Comparison of ENCODE assay signal across 8 cellular contexts in genomic region chr9:133184971-133185370, GRCh38. TPM values are rescaled to one million over a fixed set of nuclear protein-coding genes. Genes with fewer than 3 reads are reported as not detected.
DNase-seq lines count a peak whose midpoint lies in the region; ATAC-seq and TF ChIP-seq lines count a peak whose summit lies in the region.

No MANE protein-coding gene starts in this region.

- no peak overlapping the region for H2AK5ac ChIP-seq in trophoblast cell (ENCODE audit: low read length)

- H3K4me1 ChIP-seq in CD8-positive, alpha-beta T cell (ENCODE audit: insufficient read depth, low read length) = peaks cover 8% of the 10 kb centered on the region
- H3K4me1 ChIP-seq in trophoblast cell (ENCODE audit: control insufficient read depth in 1 of 2, insufficient read depth in 2 of 2, low read length in 2 of 2) = no peaks in the 10 kb centered on the region

- no peak overlapping the region for H3K4me2 ChIP-seq in trophoblast cell (ENCODE audit: low read length)

- DNase-seq in CD8-positive, alpha-beta T cell = peak in 4 of 7 experiments; percentile 17 to 36 (median 28)
- DNase-seq in HCEC 1CT (peak; percentile 64), NCI-H524 (lab: John Stamatoyannopoulos, UW) (peak; percentile 60 to 80), germinal center (ENCODE audit: low spot score) (peak; percentile 48), trophoblast cell (peak; percentile 30 to 79), cortex of kidney (lab: John Stamatoyannopoulos, UW) (no peak)
- DNase-seq in activated T-cell treated with anti-CD3 and anti-CD28 coated beads, Interleukin-2, amount 50 U/mL, for 48 hours = peak; percentile 57 to 63

- no peak overlapping the region for H4K8ac ChIP-seq in trophoblast cell (ENCODE audit: low read depth, low read length)

- H3K27me3 Mint-ChIP-seq in CD8-positive, alpha-beta T cell (ENCODE audit: low read depth) = peaks cover 31% of the 10 kb centered on the region

- no CpG with 5 or more reads among the region's 8 CpGs for WGBS in trophoblast cell (ENCODE audit: extremely low coverage, insufficient coverage, insufficient read length)

- H3K4me3 Mint-ChIP-seq in CD8-positive, alpha-beta T cell = no peak overlapping the region

- no peaks in the 10 kb centered on the region for H3K9me3 Mint-ChIP-seq in CD8-positive, alpha-beta T cell

- no peaks in the 10 kb centered on the region for H3K9me3 ChIP-seq in CD8-positive, alpha-beta T cell (ENCODE audit: low read length)
- peaks cover 5% of the 10 kb centered on the region for H3K9me3 ChIP-seq in trophoblast cell (ENCODE audit: insufficient read depth, low read depth, low read length)

- H3K4ac ChIP-seq in trophoblast cell (ENCODE audit: low read depth, low read length) = no peak overlapping the region

- TF ChIP-seq CTCF in CD8-positive, alpha-beta T cell (IDR thresholded peaks at IDR 0.05) = peak; percentile 46

- H2BK5ac ChIP-seq in trophoblast cell (ENCODE audit: low read depth, low read length, poor library complexity) = no peak overlapping the region

- POLR2A ChIA-PET in CD8-positive, alpha-beta T cell (lab: Charles Lee) = no interaction called here

- H4K91ac ChIP-seq in trophoblast cell (ENCODE audit: low read depth, low read length) = no peak overlapping the region

- H4K12ac ChIP-seq in trophoblast cell (ENCODE audit: low read depth, low read length) = no peak overlapping the region

- peak; percentile 49 for ATAC-seq in CD8-positive, alpha-beta T cell
- no peak for ATAC-seq in GM18870 (IDR thresholded peaks at IDR 0.05; ENCODE audit: unreplicated experiment)

- no peak overlapping the region for H3K27ac Mint-ChIP-seq in CD8-positive, alpha-beta T cell

- no peak overlapping the region for H3K14ac ChIP-seq in trophoblast cell (ENCODE audit: low read length)

- no peak overlapping the region for H3K18ac ChIP-seq in trophoblast cell (ENCODE audit: low read length)

- H2AFZ ChIP-seq in trophoblast cell (ENCODE audit: insufficient read depth, low read length, poor library complexity) = no peak overlapping the region

- CTCF ChIA-PET in CD8-positive, alpha-beta T cell (lab: Charles Lee) = interaction anchor here (0.6 to 5.6 kb wide), 8 partner anchors 8 to 305 kb away, joined by 3 to 53 read pairs (median 8); no protein-coding TSS in a partner anchor

- no peaks in the 10 kb centered on the region for H3K36me3 Mint-ChIP-seq in CD8-positive, alpha-beta T cell

- H3K79me2 ChIP-seq in trophoblast cell (ENCODE audit: control insufficient read depth, insufficient read depth, low read length, poor library complexity) = no peaks in the 10 kb centered on the region

- no peak overlapping the region for H3K4me3 ChIP-seq in CD8-positive, alpha-beta T cell (ENCODE audit: low read depth, low read length)
- H3K4me3 ChIP-seq in trophoblast cell (ENCODE audit: low read depth, low read length) = no peak overlapping the region

- H3K79me1 ChIP-seq in trophoblast cell (ENCODE audit: low read length) = no peaks in the 10 kb centered on the region

- H2BK12ac ChIP-seq in trophoblast cell (ENCODE audit: low read length) = no peak overlapping the region

- peaks cover 13% of the 10 kb centered on the region for H3K4me1 Mint-ChIP-seq in CD8-positive, alpha-beta T cell (ENCODE audit: low read depth)

- H3K36me3 ChIP-seq in CD8-positive, alpha-beta T cell (ENCODE audit: insufficient read depth, low read length) = no peaks in the 10 kb centered on the region
- H3K36me3 ChIP-seq in trophoblast cell (ENCODE audit: control insufficient read depth in 1 of 2, insufficient read depth in 2 of 2, low read length in 2 of 2) = no peaks in the 10 kb centered on the region

- intact Hi-C loops in CD8-positive, alpha-beta T cell (cut with DNase I, micrococcal nuclease) = no loop called here

- H3K27ac ChIP-seq in CD8-positive, alpha-beta T cell (ENCODE audit: low read depth, low read length) = no peak overlapping the region
- H3K27ac ChIP-seq in trophoblast cell (ENCODE audit: low read depth, low read length) = no peak overlapping the region

- no peak overlapping the region for H3K23ac ChIP-seq in trophoblast cell (ENCODE audit: low read length)

- H3K27me3 ChIP-seq in CD8-positive, alpha-beta T cell (ENCODE audit: insufficient read depth, low read length) = peaks cover 3% of the 10 kb centered on the region
- no peaks in the 10 kb centered on the region for H3K27me3 ChIP-seq in trophoblast cell (ENCODE audit: insufficient read depth, low read length)

- H2BK120ac ChIP-seq in trophoblast cell (ENCODE audit: insufficient read depth, low read length, poor library complexity) = no peak overlapping the region

- H3K9ac ChIP-seq in trophoblast cell (ENCODE audit: low read length) = no peak overlapping the region

RNA-seq across cellular contexts. Expression of gene GBGT1, which starts 21.3 kb away (rescaled TPM):
- under 1 TPM; 0.53 to 0.84 TPM for total RNA-seq in CD8-positive, alpha-beta T cell
- polyA plus RNA-seq in trophoblast cell (2013) = 10.3 and 11.1 TPM in 2 replicates

RNA-seq across cellular contexts. Expression of gene OBP2B, which starts 24.1 kb away (rescaled TPM):
- total RNA-seq in CD8-positive, alpha-beta T cell = not detected
- polyA plus RNA-seq in trophoblast cell (2013) = 0.12 and 0.14 TPM in 2 replicates
